15 cellular contexts compared by ENCODE assay signal in genomic region chr2:15797231-15797945, GRCh38.
DNase-seq lines count a peak whose midpoint lies in the region; ATAC-seq and TF ChIP-seq lines count a peak whose summit lies in the region.
"Had no signal": no experiment of that assay in that cellular context is flagged by ENCODE, and none has a peak within 500 bp of the region (broad histone marks: within the 10 kb centered on the region; RNA-seq: fewer than 3 reads in every experiment).

No MANE protein-coding gene starts in this region.

- H3K9me3 ChIP-seq in neural progenitor cell (ENCODE audit: low read depth) = no peaks in the 10 kb centered on the region
- H3K9me3 ChIP-seq: gastrocnemius medialis, testis had no signal

- ATAC-seq in GM19397 (IDR thresholded peaks at IDR 0.05; ENCODE audit: unreplicated experiment) (no peak), GM18505 (IDR thresholded peaks at IDR 0.05; ENCODE audit: unreplicated experiment) (no peak)
- ATAC-seq: gastrocnemius medialis had no signal

- H2AFZ ChIP-seq in neural progenitor cell (replicated peaks) = no peak overlapping the region

- no peaks in the 10 kb centered on the region for H3F3A ChIP-seq in neural progenitor cell (ENCODE audit: low read depth)

- H3K4me1 Mint-ChIP-seq in neural progenitor cell = peaks cover 16% of the 10 kb centered on the region
- H3K4me1 Mint-ChIP-seq: activated naive CD8-positive, alpha-beta T cell treated with anti-CD3 and anti-CD28 coated beads for 36 hours had no signal

- no peaks in the 10 kb centered on the region for H4K20me1 ChIP-seq in neural progenitor cell (ENCODE audit: low read depth)

- H3K27ac ChIP-seq in brain microvascular endothelial cell (no peak overlapping the region), neural progenitor cell (no peak overlapping the region)
- H3K27ac ChIP-seq: cardiac muscle cell, gastrocnemius medialis, testis had no signal

- H3K4me3 ChIP-seq in brain microvascular endothelial cell (ENCODE audit: low read depth, low read length) (no peak overlapping the region), neural progenitor cell (no peak overlapping the region)
- H3K4me3 ChIP-seq: cardiac muscle cell, gastrocnemius medialis, testis had no signal

- H3K36me3 ChIP-seq in brain microvascular endothelial cell (replicated peaks) = no peaks in the 10 kb centered on the region
- no peaks in the 10 kb centered on the region for H3K36me3 ChIP-seq in neural progenitor cell
- H3K36me3 ChIP-seq: cardiac muscle cell, gastrocnemius medialis had no signal

- H3K4me2 ChIP-seq in neural progenitor cell = no peak overlapping the region

- in situ Hi-C loops in brain microvascular endothelial cell (cut with HindIII; ENCODE audit: low pct_ligation_motif_present, low sequenced_read_pairs) = no loop called here

- no peak for TF ChIP-seq POLR2A in GM18505 (IDR thresholded peaks at IDR 0.05; ENCODE audit: borderline replicate concordance, extremely low read depth, insufficient read depth, insufficient read length)

- TF ChIP-seq CTCF in LNCAP (IDR thresholded peaks at IDR 0.05) (peak; percentile 14; the same call in 1 of the 2 replicates), brain microvascular endothelial cell (IDR thresholded peaks at IDR 0.05; ENCODE audit: low read depth, low read length, missing control alignments) (peak; percentile 16), neural progenitor cell (IDR thresholded peaks at IDR 0.05) (peak; percentile 46)

- H3K4me3 Mint-ChIP-seq in neural progenitor cell = no peak overlapping the region
- H3K4me3 Mint-ChIP-seq: activated naive CD8-positive, alpha-beta T cell treated with anti-CD3 and anti-CD28 coated beads for 36 hours had no signal

- H3K79me2 ChIP-seq in neural progenitor cell (ENCODE audit: low read depth) = no peaks in the 10 kb centered on the region

- no peaks in the 10 kb centered on the region for H3K36me3 Mint-ChIP-seq in neural progenitor cell
- H3K36me3 Mint-ChIP-seq: activated naive CD8-positive, alpha-beta T cell treated with anti-CD3 and anti-CD28 coated beads for 36 hours had no signal

- H3K9me3 Mint-ChIP-seq in neural progenitor cell = no peaks in the 10 kb centered on the region
- H3K9me3 Mint-ChIP-seq: activated naive CD8-positive, alpha-beta T cell treated with anti-CD3 and anti-CD28 coated beads for 36 hours had no signal

- H3K9ac ChIP-seq in neural progenitor cell = no peak overlapping the region

- peaks cover 11% of the 10 kb centered on the region for H3K27me3 Mint-ChIP-seq in neural progenitor cell (ENCODE audit: insufficient read depth, low read depth)
- H3K27me3 Mint-ChIP-seq: activated naive CD8-positive, alpha-beta T cell treated with anti-CD3 and anti-CD28 coated beads for 36 hours had no signal

- H3K4me1 ChIP-seq in neural progenitor cell = no peaks in the 10 kb centered on the region

- no peaks in the 10 kb centered on the region for H3K27me3 ChIP-seq in brain microvascular endothelial cell (replicated peaks)
- H3K27me3 ChIP-seq in neural progenitor cell = no peaks in the 10 kb centered on the region
- H3K27me3 ChIP-seq: cardiac muscle cell, gastrocnemius medialis, testis had no signal

- H3K27ac Mint-ChIP-seq in neural progenitor cell = no peak overlapping the region
- H3K27ac Mint-ChIP-seq: activated naive CD8-positive, alpha-beta T cell treated with anti-CD3 and anti-CD28 coated beads for 36 hours had no signal

- DNase-seq in NCI-H1436 (lab: John Stamatoyannopoulos, UW) (peak; percentile 10), NCI-H1436 treated with DMSO at 0.1 percent for 48 hours (lab: John Stamatoyannopoulos, UW) (no peak), brain microvascular endothelial cell (no peak), neural progenitor cell (ENCODE audit: low spot score) (peak; percentile 32), COLO668 (lab: John Stamatoyannopoulos, UW; ENCODE audit: unreplicated experiment) (no peak)
- DNase-seq: activated CD4-positive, alpha-beta T cell treated with anti-CD3 and anti-CD28 coated beads for 1 hour; activated naive CD8-positive, alpha-beta T cell treated with anti-CD3 and anti-CD28 coated beads for 36 hours; gastrocnemius medialis; NCI-H1694; stimulated activated CD4-positive, alpha-beta T cell treated with anti-CD3 and anti-CD28 coated beads, Interleukin-15, amount 100 ng/mL, for 24 hours; testis had no signal

Comparison
In these comparisons a context has a peak if more than half of its experiments do, and no peak if none do; other contexts are left out.
1. DNase-seq: peak in NCI-H1436 (single experiment) and neural progenitor cell (single experiment); none in NCI-H1436 treated with DMSO at 0.1 percent for 48 hours (single experiment), brain microvascular endothelial cell (single experiment) and COLO668 (single experiment).
2. Peak in every context shown above with its lines, with median percentiles within 50 percentile points of each other: CTCF ChIP-seq.